In the genomic region with DNA sequence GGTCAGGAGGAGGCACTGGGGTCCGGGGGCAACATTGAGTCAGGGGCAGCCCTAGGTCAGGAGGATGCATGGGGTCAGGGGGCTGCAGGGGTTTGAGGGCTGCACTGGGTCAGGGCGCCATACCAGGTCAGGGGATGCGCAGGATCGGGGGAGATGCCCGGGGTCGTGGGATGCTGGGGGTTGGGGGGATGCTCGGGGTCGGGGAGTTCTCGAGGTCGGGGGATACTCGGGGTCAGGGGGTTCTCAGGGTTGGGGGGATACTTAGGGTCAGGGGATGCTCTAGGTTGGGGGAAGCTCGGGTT, we compare ENCODE assay signal across 1 cellular context.
TF ChIP-seq lines count a peak whose summit lies in the region.

No MANE protein-coding gene starts in this region.

TF ChIP-seq in IMR-90, 13 proteins besides CTCF, POLR2A, EP300 and RAD21:
- TF ChIP-seq, protein P1, sequence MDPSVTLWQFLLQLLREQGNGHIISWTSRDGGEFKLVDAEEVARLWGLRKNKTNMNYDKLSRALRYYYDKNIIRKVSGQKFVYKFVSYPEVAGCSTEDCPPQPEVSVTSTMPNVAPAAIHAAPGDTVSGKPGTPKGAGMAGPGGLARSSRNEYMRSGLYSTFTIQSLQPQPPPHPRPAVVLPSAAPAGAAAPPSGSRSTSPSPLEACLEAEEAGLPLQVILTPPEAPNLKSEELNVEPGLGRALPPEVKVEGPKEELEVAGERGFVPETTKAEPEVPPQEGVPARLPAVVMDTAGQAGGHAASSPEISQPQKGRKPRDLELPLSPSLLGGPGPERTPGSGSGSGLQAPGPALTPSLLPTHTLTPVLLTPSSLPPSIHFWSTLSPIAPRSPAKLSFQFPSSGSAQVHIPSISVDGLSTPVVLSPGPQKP (IDR thresholded peaks at IDR 0.05; ENCODE audit: borderline replicate concordance, low read depth, low read length), result no peak
- TF ChIP-seq CHD1 (IDR thresholded peaks at IDR 0.05; ENCODE audit: low read depth, low read length) (no peak), MAZ (IDR thresholded peaks at IDR 0.05; ENCODE audit: borderline replicate concordance, low read depth, low read length) (no peak), RFX5 (IDR thresholded peaks at IDR 0.05; ENCODE audit: low read depth, low read length) (no peak), SMC3 (IDR thresholded peaks at IDR 0.05; ENCODE audit: low read depth, low read length) (no peak), FOS (IDR thresholded peaks at IDR 0.05; ENCODE audit: low read depth, low read length) (no peak), RCOR1 (IDR thresholded peaks at IDR 0.05; ENCODE audit: insufficient replicate concordance, low read length) (no peak), NFE2L2 (IDR thresholded peaks at IDR 0.05; ENCODE audit: low read depth, low read length) (no peak), BHLHE40 (IDR thresholded peaks at IDR 0.05; ENCODE audit: low read depth, low read length) (no peak), MAFK (IDR thresholded peaks at IDR 0.05; ENCODE audit: low read depth, low read length) (no peak)
- TF ChIP-seq, protein P2, sequence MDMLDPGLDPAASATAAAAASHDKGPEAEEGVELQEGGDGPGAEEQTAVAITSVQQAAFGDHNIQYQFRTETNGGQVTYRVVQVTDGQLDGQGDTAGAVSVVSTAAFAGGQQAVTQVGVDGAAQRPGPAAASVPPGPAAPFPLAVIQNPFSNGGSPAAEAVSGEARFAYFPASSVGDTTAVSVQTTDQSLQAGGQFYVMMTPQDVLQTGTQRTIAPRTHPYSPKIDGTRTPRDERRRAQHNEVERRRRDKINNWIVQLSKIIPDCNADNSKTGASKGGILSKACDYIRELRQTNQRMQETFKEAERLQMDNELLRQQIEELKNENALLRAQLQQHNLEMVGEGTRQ (IDR thresholded peaks at IDR 0.05; ENCODE audit: low read depth, low read length), result no peak
